ENCODE assay signal across 36 cellular contexts in genomic region chr5:154663424-154663823, GRCh38.
"Had no signal": no experiment of that assay in that cellular context is flagged by ENCODE, and none has a peak within 500 bp of the region (broad histone marks: within the 10 kb centered on the region; RNA-seq: fewer than 3 reads in every experiment).

No MANE protein-coding gene starts in this region.

- H3K27me3 Mint-ChIP-seq: activated CD4-positive, alpha-beta memory T cell treated with anti-CD3 and anti-CD28 coated beads for 36 hours; activated CD4-positive, alpha-beta T cell treated with anti-CD3 and anti-CD28 coated beads, Interleukin-2, amount 10 ng/mL, durations not matched to agents 24 days and 14 days; activated CD8-positive, alpha-beta T cell treated with anti-CD3 and anti-CD28 coated beads for 36 hours; activated naive CD4-positive, alpha-beta T cell treated with anti-CD3 and anti-CD28 coated beads, Interleukin-2, amount 50 U/mL, for 24 hours; activated naive CD8-positive, alpha-beta T cell; brain; central memory CD8-positive, alpha-beta T cell had no signal

- H3K36me3 ChIP-seq: ascending aorta, cardiac muscle cell had no signal

- H3K36me3 Mint-ChIP-seq: brain had no signal

- H3K4me1 Mint-ChIP-seq: activated CD4-positive, alpha-beta T cell treated with anti-CD3 and anti-CD28 coated beads, Interleukin-2, amount 10 ng/mL, durations not matched to agents 24 days and 14 days; activated naive CD4-positive, alpha-beta T cell treated with anti-CD3 and anti-CD28 coated beads, Interleukin-2, amount 10 ng/mL, durations not matched to agents 7 days and 5 days; activated naive CD4-positive, alpha-beta T cell treated with anti-CD3 and anti-CD28 coated beads, Interleukin-2, amount 50 U/mL, for 24 hours; activated naive CD8-positive, alpha-beta T cell treated with anti-CD3 and anti-CD28 coated beads, Interleukin-2, amount 10 ng/mL, durations not matched to agents 7 days and 5 days; activated naive CD8-positive, alpha-beta T cell treated with anti-CD3 and anti-CD28 coated beads, Interleukin-2, amount 50 U/mL, for 24 hours; brain; central memory CD8-positive, alpha-beta T cell had no signal

- DNase-seq: activated B cell treated with CpG ODN at 0.5 μM for 24 hours; activated CD4-positive, alpha-beta memory T cell treated with anti-CD3 and anti-CD28 coated beads for 36 hours; activated CD4-positive, alpha-beta T cell treated with anti-CD3 and anti-CD28 coated beads for 4 hours; activated CD4-positive, alpha-beta T cell treated with anti-CD3 and anti-CD28 coated beads, Interleukin-2, amount 10 ng/mL, durations not matched to agents 24 days and 14 days; activated CD4-positive, alpha-beta T cell treated with anti-CD3 and anti-CD28 coated beads, Interleukin-2, amount 50 U/mL, for 1 hour; activated CD4-positive, alpha-beta T cell treated with anti-CD3 and anti-CD28 coated beads, Interleukin-2, amount 50 U/mL, for 4 hours; activated CD4-positive, CD25-positive, alpha-beta regulatory T cell treated with anti-CD3 and anti-CD28 coated beads, Interleukin-2, amount 50 U/mL, for 72 hours; activated CD8-positive, alpha-beta memory T cell treated with anti-CD3 and anti-CD28 coated beads, Interleukin-2, amount 50 U/mL, for 4 hours; activated CD8-positive, alpha-beta T cell treated with anti-CD3 and anti-CD28 coated beads for 36 hours; activated effector memory CD4-positive, alpha-beta T cell treated with Interleukin-2 at 50 U/mL for 16 hours; activated gamma-delta T cell; activated naive CD4-positive, alpha-beta T cell treated with anti-CD3 and anti-CD28 coated beads, Interleukin-2, amount 10 ng/mL, durations not matched to agents 7 days and 5 days; activated naive CD4-positive, alpha-beta T cell treated with Interleukin-2 at 50 U/mL for 16 hours; activated naive CD8-positive, alpha-beta T cell treated with anti-CD3 and anti-CD28 coated beads, Interleukin-2, amount 10 ng/mL, durations not matched to agents 7 days and 5 days; activated naive CD8-positive, alpha-beta T cell treated with anti-CD3 and anti-CD28 coated beads, Interleukin-2, amount 50 U/mL, for 24 hours; activated T-cell treated with anti-CD3 and anti-CD28 coated beads for 4 hours; activated T-cell treated with anti-CD3 and anti-CD28 coated beads, Interleukin-2, amount 50 U/mL, for 1 hour; activated T-cell treated with anti-CD3 and anti-CD28 coated beads, Interleukin-2, amount 50 U/mL, for 48 hours; amygdala; anterior cingulate cortex; caudate nucleus; SW 1271; T-helper 1 cell; T-helper 2 cell; T-helper 9 cell had no signal

- FAIRE-seq: bronchial epithelial cell, TTC549 had no signal

- H3K4me1 ChIP-seq: ascending aorta had no signal

- H3K27me3 ChIP-seq: ascending aorta, cardiac muscle cell had no signal

- ATAC-seq: activated CD8-positive, alpha-beta T cell treated with anti-CD3 and anti-CD28 coated beads for 36 hours; activated naive CD8-positive, alpha-beta T cell treated with anti-CD3 and anti-CD28 coated beads, Interleukin-2, amount 50 U/mL, for 24 hours had no signal

- H3K4me3 Mint-ChIP-seq: activated B cell treated with CpG ODN at 0.5 μM for 24 hours; activated CD4-positive, alpha-beta memory T cell treated with anti-CD3 and anti-CD28 coated beads for 36 hours; activated CD4-positive, alpha-beta T cell treated with anti-CD3 and anti-CD28 coated beads, Interleukin-2, amount 10 ng/mL, durations not matched to agents 24 days and 14 days; activated CD8-positive, alpha-beta T cell treated with anti-CD3 and anti-CD28 coated beads for 36 hours; activated naive CD4-positive, alpha-beta T cell treated with anti-CD3 and anti-CD28 coated beads, Interleukin-2, amount 10 ng/mL, durations not matched to agents 7 days and 5 days; activated naive CD4-positive, alpha-beta T cell treated with anti-CD3 and anti-CD28 coated beads, Interleukin-2, amount 50 U/mL, for 24 hours; activated naive CD8-positive, alpha-beta T cell; activated naive CD8-positive, alpha-beta T cell treated with anti-CD3 and anti-CD28 coated beads, Interleukin-2, amount 10 ng/mL, durations not matched to agents 7 days and 5 days; activated naive CD8-positive, alpha-beta T cell treated with anti-CD3 and anti-CD28 coated beads, Interleukin-2, amount 50 U/mL, for 24 hours; brain; central memory CD8-positive, alpha-beta T cell; T-helper 1 cell treated with Interleukin-12 subunit alpha and Interleukin-12 subunit beta and Interleukin-4 antibody, amounts not matched to agents 30 μg/mL and 1 μg/mL, for 36 hours; T-helper 2 cell treated with Interferon-gamma antibody and Interleukin-4, amounts not matched to agents 5 μg/mL and 100 μg/mL, for 36 hours had no signal

- H3K4me3 ChIP-seq: ascending aorta, cardiac muscle cell had no signal

- H3K27ac ChIP-seq: ascending aorta, cardiac muscle cell, VCaP had no signal
